Comparison of ENCODE assay signal across 1 cellular context in the genomic region with DNA sequence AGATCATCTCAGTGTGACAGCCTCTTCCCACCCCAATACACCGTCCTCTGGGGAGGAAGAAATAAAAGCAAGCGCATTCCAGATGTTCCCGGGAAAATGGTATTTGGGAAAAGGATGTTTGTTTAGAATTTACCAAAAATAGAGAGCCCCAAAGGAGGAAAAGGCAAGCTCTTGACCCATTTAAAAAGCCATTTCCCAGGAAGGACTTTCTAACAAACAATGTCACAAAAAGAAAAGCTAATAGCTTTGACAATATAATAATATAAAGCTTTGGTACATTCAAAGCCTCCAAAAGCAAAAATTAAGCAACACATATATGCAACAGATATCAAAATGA.
A peak's percentile ranks its signal among the peaks of the same experiment; 100 is the strongest.
TF ChIP-seq lines count a peak whose summit lies in the region.

No MANE protein-coding gene starts in this region.

TF ChIP-seq in HepG2, 621 proteins besides CTCF, POLR2A, EP300 and RAD21 (continued from another document):
- TF ChIP-seq, protein P1, sequence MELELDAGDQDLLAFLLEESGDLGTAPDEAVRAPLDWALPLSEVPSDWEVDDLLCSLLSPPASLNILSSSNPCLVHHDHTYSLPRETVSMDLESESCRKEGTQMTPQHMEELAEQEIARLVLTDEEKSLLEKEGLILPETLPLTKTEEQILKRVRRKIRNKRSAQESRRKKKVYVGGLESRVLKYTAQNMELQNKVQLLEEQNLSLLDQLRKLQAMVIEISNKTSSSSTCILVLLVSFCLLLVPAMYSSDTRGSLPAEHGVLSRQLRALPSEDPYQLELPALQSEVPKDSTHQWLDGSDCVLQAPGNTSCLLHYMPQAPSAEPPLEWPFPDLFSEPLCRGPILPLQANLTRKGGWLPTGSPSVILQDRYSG (CRISPR knock-in tag; IDR thresholded peaks at IDR 0.05): 0 out of 2 replicates have a peak, but pooled peaks have one; percentile 26
- TF ChIP-seq TGIF2 (CRISPR knock-in tag; IDR thresholded peaks at IDR 0.05) (no peak), BRCA1 (CRISPR knock-in tag; IDR thresholded peaks at IDR 0.05) (0 out of 2 replicates have a peak, but pooled peaks have one; percentile 56), CENPT (CRISPR knock-in tag; IDR thresholded peaks at IDR 0.05; ENCODE audit: low read depth) (no peak), NFE2L2 (IDR thresholded peaks at IDR 0.05; ENCODE audit: low read length) (no peak), ZNF44 (CRISPR knock-in tag; IDR thresholded peaks at IDR 0.05) (no peak), NONO (IDR thresholded peaks at IDR 0.05) (no peak), NONO (CRISPR knock-in tag; conservative IDR thresholded peaks at IDR 0.05) (no peak), FOSL1 (CRISPR knock-in tag; IDR thresholded peaks at IDR 0.05; ENCODE audit: borderline replicate concordance) (no peak), BCL6 (CRISPR knock-in tag; IDR thresholded peaks at IDR 0.05) (no peak), ZNF253 (CRISPR knock-in tag; IDR thresholded peaks at IDR 0.05; ENCODE audit: borderline replicate concordance) (no peak), MAFF (IDR thresholded peaks at IDR 0.05; ENCODE audit: low read depth, low read length) (no peak), TEAD2 (CRISPR knock-in tag; IDR thresholded peaks at IDR 0.05) (no peak), ZNF577 (CRISPR knock-in tag; IDR thresholded peaks at IDR 0.05; ENCODE audit: borderline replicate concordance, low read depth) (no peak), CEBPG (CRISPR knock-in tag; IDR thresholded peaks at IDR 0.05) (no peak), HNRNPL (IDR thresholded peaks at IDR 0.05; ENCODE audit: low read depth, low read length) (no peak), NKX3-1 (CRISPR knock-in tag; IDR thresholded peaks at IDR 0.05) (peak; percentile 14; the same call in 1 of the 2 replicates)
- TF ChIP-seq, protein P2, sequence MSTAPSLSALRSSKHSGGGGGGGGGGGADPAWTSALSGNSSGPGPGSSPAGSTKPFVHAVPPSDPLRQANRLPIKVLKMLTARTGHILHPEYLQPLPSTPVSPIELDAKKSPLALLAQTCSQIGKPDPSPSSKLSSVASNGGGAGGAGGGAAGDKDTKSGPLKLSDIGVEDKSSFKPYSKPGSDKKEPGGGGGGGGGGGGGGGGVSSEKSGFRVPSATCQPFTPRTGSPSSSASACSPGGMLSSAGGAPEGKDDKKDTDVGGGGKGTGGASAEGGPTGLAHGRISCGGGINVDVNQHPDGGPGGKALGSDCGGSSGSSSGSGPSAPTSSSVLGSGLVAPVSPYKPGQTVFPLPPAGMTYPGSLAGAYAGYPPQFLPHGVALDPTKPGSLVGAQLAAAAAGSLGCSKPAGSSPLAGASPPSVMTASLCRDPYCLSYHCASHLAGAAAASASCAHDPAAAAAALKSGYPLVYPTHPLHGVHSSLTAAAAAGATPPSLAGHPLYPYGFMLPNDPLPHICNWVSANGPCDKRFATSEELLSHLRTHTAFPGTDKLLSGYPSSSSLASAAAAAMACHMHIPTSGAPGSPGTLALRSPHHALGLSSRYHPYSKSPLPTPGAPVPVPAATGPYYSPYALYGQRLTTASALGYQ (CRISPR knock-in tag; IDR thresholded peaks at IDR 0.05): 0 out of 2 replicates have a peak, but pooled peaks have one; percentile 10
- TF ChIP-seq, protein P3, sequence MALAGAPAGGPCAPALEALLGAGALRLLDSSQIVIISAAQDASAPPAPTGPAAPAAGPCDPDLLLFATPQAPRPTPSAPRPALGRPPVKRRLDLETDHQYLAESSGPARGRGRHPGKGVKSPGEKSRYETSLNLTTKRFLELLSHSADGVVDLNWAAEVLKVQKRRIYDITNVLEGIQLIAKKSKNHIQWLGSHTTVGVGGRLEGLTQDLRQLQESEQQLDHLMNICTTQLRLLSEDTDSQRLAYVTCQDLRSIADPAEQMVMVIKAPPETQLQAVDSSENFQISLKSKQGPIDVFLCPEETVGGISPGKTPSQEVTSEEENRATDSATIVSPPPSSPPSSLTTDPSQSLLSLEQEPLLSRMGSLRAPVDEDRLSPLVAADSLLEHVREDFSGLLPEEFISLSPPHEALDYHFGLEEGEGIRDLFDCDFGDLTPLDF (CRISPR knock-in tag; IDR thresholded peaks at IDR 0.05): no peak
- TF ChIP-seq, protein P4, sequence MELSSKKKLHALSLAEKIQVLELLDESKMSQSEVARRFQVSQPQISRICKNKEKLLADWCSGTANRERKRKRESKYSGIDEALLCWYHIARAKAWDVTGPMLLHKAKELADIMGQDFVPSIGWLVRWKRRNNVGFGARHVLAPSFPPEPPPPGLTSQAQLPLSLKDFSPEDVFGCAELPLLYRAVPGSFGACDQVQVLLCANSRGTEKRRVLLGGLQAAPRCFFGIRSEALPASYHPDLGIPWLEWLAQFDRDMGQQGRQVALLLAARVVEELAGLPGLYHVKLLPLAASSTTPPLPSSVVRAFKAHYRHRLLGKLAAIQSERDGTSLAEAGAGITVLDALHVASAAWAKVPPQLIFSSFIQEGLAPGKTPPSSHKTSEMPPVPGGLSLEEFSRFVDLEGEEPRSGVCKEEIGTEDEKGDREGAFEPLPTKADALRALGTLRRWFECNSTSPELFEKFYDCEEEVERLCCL (CRISPR knock-in tag; IDR thresholded peaks at IDR 0.05; ENCODE audit: borderline replicate concordance): no peak
- TF ChIP-seq, protein P5, sequence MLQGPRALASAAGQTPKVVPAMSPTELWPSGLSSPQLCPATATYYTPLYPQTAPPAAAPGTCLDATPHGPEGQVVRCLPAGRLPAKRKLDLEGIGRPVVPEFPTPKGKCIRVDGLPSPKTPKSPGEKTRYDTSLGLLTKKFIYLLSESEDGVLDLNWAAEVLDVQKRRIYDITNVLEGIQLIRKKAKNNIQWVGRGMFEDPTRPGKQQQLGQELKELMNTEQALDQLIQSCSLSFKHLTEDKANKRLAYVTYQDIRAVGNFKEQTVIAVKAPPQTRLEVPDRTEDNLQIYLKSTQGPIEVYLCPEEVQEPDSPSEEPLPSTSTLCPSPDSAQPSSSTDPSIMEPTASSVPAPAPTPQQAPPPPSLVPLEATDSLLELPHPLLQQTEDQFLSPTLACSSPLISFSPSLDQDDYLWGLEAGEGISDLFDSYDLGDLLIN (CRISPR knock-in tag; IDR thresholded peaks at IDR 0.05; ENCODE audit: borderline replicate concordance): no peak
- TF ChIP-seq, protein P6, sequence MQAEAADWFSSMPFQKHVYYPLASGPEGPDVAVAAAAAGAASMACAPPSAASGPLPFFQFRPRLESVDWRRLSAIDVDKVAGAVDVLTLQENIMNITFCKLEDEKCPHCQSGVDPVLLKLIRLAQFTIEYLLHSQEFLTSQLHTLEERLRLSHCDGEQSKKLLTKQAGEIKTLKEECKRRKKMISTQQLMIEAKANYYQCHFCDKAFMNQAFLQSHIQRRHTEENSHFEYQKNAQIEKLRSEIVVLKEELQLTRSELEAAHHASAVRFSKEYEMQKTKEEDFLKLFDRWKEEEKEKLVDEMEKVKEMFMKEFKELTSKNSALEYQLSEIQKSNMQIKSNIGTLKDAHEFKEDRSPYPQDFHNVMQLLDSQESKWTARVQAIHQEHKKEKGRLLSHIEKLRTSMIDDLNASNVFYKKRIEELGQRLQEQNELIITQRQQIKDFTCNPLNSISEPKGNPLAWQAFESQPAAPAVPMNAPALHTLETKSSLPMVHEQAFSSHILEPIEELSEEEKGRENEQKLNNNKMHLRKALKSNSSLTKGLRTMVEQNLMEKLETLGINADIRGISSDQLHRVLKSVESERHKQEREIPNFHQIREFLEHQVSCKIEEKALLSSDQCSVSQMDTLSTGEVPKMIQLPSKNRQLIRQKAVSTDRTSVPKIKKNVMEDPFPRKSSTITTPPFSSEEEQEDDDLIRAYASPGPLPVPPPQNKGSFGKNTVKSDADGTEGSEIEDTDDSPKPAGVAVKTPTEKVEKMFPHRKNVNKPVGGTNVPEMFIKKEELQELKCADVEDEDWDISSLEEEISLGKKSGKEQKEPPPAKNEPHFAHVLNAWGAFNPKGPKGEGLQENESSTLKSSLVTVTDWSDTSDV (CRISPR knock-in tag; IDR thresholded peaks at IDR 0.05): no peak
